ENCODE assay signal across 3 cellular contexts in the genomic region with DNA sequence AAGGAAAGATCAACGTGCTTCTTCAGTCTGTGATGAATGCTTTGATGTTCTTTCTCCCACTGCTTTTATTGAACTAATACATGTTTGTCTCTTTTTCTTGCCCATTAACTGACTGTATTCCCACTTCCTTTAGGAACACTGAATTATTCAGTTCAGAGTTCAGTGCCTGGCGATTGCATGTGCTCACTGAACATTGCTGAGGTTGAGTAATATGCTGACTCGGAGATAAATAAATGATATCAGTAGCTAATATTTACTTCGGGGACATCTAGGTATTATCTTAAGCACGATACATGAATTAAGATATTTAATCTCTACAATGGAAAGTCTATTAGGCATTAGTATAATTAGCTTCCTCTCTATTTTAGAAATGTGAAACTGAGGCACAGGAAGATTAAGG.
TF ChIP-seq lines count a peak whose summit lies in the region.

No MANE protein-coding gene starts in this region.

TF ChIP-seq in A549, 52 proteins besides CTCF, POLR2A, EP300 and RAD21:
- TF ChIP-seq, protein P1, sequence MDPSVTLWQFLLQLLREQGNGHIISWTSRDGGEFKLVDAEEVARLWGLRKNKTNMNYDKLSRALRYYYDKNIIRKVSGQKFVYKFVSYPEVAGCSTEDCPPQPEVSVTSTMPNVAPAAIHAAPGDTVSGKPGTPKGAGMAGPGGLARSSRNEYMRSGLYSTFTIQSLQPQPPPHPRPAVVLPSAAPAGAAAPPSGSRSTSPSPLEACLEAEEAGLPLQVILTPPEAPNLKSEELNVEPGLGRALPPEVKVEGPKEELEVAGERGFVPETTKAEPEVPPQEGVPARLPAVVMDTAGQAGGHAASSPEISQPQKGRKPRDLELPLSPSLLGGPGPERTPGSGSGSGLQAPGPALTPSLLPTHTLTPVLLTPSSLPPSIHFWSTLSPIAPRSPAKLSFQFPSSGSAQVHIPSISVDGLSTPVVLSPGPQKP (IDR thresholded peaks at IDR 0.05; ENCODE audit: low read depth, low read length) = no peak
- no peak for TF ChIP-seq EHMT2 (IDR thresholded peaks at IDR 0.05; ENCODE audit: low read depth)
- TF ChIP-seq CHD2 (IDR thresholded peaks at IDR 0.05; ENCODE audit: low read length, partially characterized antibody) = no peak
- TF ChIP-seq HOXB13 (CRISPR knock-in tag; IDR thresholded peaks at IDR 0.05; ENCODE audit: low read depth) = no peak
- peak in 1 of 2 experiments; percentile 55; a peak in 2 of 4 replicates for TF ChIP-seq CEBPB (IDR thresholded peaks at IDR 0.05)
- no peak for TF ChIP-seq SMC3 (IDR thresholded peaks at IDR 0.05)
- TF ChIP-seq JUNB (IDR thresholded peaks at IDR 0.05) = no peak
- TF ChIP-seq MAFK (IDR thresholded peaks at IDR 0.05; ENCODE audit: partially characterized antibody) = peak; percentile 99

TF ChIP-seq in H1, 55 proteins besides CTCF, POLR2A, EP300 and RAD21:
- peak; percentile 66 for TF ChIP-seq MAFK (IDR thresholded peaks at IDR 0.05; ENCODE audit: low read depth, low read length)
- no peak for TF ChIP-seq SAP30 (IDR thresholded peaks at IDR 0.05; ENCODE audit: insufficient read depth, insufficient replicate concordance, low read length)

TF ChIP-seq in HepG2, 621 proteins besides CTCF, POLR2A, EP300 and RAD21:
- TF ChIP-seq MAFF (IDR thresholded peaks at IDR 0.05; ENCODE audit: low read depth, low read length) (peak; percentile 94), YEATS4 (CRISPR knock-in tag; IDR thresholded peaks at IDR 0.05; ENCODE audit: borderline replicate concordance) (no peak), MAFK (conservative IDR thresholded peaks at IDR 0.05 in 1 of 2, IDR thresholded peaks at IDR 0.05 in 1 of 2; ENCODE audit: low read length in 2 of 2) (peak; percentile 93 to 95), FOSL1 (CRISPR knock-in tag; IDR thresholded peaks at IDR 0.05; ENCODE audit: borderline replicate concordance) (no peak), ZNF44 (CRISPR knock-in tag; IDR thresholded peaks at IDR 0.05) (no peak), ZFP36 (IDR thresholded peaks at IDR 0.05; ENCODE audit: borderline replicate concordance, low read depth, low read length, partially characterized antibody) (no peak)
